ENCODE assay signal across 8 cellular contexts in genomic region chr17:81891303-81891552, GRCh38. TPM values are rescaled to one million over a fixed set of nuclear protein-coding genes. Genes with fewer than 3 reads are reported as not detected.
DNase-seq lines count a peak whose midpoint lies in the region; ATAC-seq lines count a peak whose summit lies in the region.

No MANE protein-coding gene starts in this region.

- peaks cover 4% of the 10 kb centered on the region for H3K4me1 ChIP-seq in iPS-18a (ENCODE audit: control insufficient read depth, low read depth, low read length)
- peaks cover 7% of the 10 kb centered on the region for H3K4me1 ChIP-seq in thymus (ENCODE audit: control insufficient read depth, insufficient read depth, low read length)

- H3K36me3 Mint-ChIP-seq in activated CD4-positive, alpha-beta T cell treated with anti-CD3 and anti-CD28 coated beads, Interleukin-2, amount 10 ng/mL, durations not matched to agents 7 days and 5 days (ENCODE audit: low read depth), result peaks cover 47% of the 10 kb centered on the region
- H3K36me3 Mint-ChIP-seq in T-helper 17 cell (ENCODE audit: low read depth), result peaks cover 10% of the 10 kb centered on the region

- H3K9me3 Mint-ChIP-seq in activated CD4-positive, alpha-beta T cell treated with anti-CD3 and anti-CD28 coated beads, Interleukin-2, amount 10 ng/mL, durations not matched to agents 7 days and 5 days, result no peaks in the 10 kb centered on the region

- H3K36me3 ChIP-seq in iPS-18a (ENCODE audit: control insufficient read depth, low read depth, low read length) (peaks cover 44% of the 10 kb centered on the region), thymus (ENCODE audit: control insufficient read depth, insufficient read depth) (peaks cover 55% of the 10 kb centered on the region)

- H3K27me3 ChIP-seq in iPS-18a (ENCODE audit: control insufficient read depth, insufficient read depth, low read length) (no peaks in the 10 kb centered on the region), thymus (ENCODE audit: control insufficient read depth, insufficient read depth) (no peaks in the 10 kb centered on the region)

- no peak overlapping the region for H3K27ac ChIP-seq in iPS-18a (ENCODE audit: low read length)
- H3K27ac ChIP-seq in thymus (ENCODE audit: low read depth), result peak overlapping the region; percentile 75

- peak overlapping the region; percentile 93 for H3K9ac ChIP-seq in iPS-18a (ENCODE audit: low read length)

- DNase-seq in activated CD4-positive, alpha-beta T cell treated with anti-CD3 and anti-CD28 coated beads, Interleukin-2, amount 10 ng/mL, durations not matched to agents 7 days and 5 days, result no peak
- DNase-seq in activated CD4-positive, alpha-beta T cell treated with anti-CD3 and anti-CD28 coated beads for 4 hours, result no peak
- no peak for DNase-seq in T-helper 17 cell
- DNase-seq in Ammon's horn (ENCODE audit: low spot score), result no peak

- H3K4me3 Mint-ChIP-seq in activated CD4-positive, alpha-beta T cell treated with anti-CD3 and anti-CD28 coated beads, Interleukin-2, amount 10 ng/mL, durations not matched to agents 7 days and 5 days, result peak overlapping the region; percentile 96
- H3K4me3 Mint-ChIP-seq in T-helper 17 cell, result peak overlapping the region; percentile 91

- H3K4me3 ChIP-seq in iPS-18a (ENCODE audit: low read length) (peak overlapping the region; percentile 92), thymus (ENCODE audit: low read length) (peak overlapping the region; percentile 97)

- no peak for ATAC-seq in T-helper 17 cell
- ATAC-seq in GM18517 (IDR thresholded peaks at IDR 0.05; ENCODE audit: unreplicated experiment), result no peak
- no peak for ATAC-seq in GM21723 (IDR thresholded peaks at IDR 0.05; ENCODE audit: unreplicated experiment)

- no peaks in the 10 kb centered on the region for H3K27me3 Mint-ChIP-seq in activated CD4-positive, alpha-beta T cell treated with anti-CD3 and anti-CD28 coated beads, Interleukin-2, amount 10 ng/mL, durations not matched to agents 7 days and 5 days
- no peaks in the 10 kb centered on the region for H3K27me3 Mint-ChIP-seq in T-helper 17 cell

- CTCF ChIA-PET in activated CD4-positive, alpha-beta T cell treated with anti-CD3 and anti-CD28 coated beads, Interleukin-2, amount 10 ng/mL, durations not matched to agents 7 days and 5 days (lab: Charles Lee), result no interaction called here

- WGBS in thymus, result under 1% methylated on average over 40 of the region's 40 CpGs

- H3K27ac Mint-ChIP-seq in activated CD4-positive, alpha-beta T cell treated with anti-CD3 and anti-CD28 coated beads, Interleukin-2, amount 10 ng/mL, durations not matched to agents 7 days and 5 days, result peak overlapping the region; percentile 99
- H3K27ac Mint-ChIP-seq in T-helper 17 cell, result peak overlapping the region; percentile 87

- H3K4me1 Mint-ChIP-seq in activated CD4-positive, alpha-beta T cell treated with anti-CD3 and anti-CD28 coated beads, Interleukin-2, amount 10 ng/mL, durations not matched to agents 7 days and 5 days, result peaks cover 30% of the 10 kb centered on the region
- peaks cover 15% of the 10 kb centered on the region for H3K4me1 Mint-ChIP-seq in T-helper 17 cell

- POLR2A ChIA-PET in activated CD4-positive, alpha-beta T cell treated with anti-CD3 and anti-CD28 coated beads, Interleukin-2, amount 10 ng/mL, durations not matched to agents 7 days and 5 days (lab: Charles Lee), result no interaction called here

- no peaks in the 10 kb centered on the region for H3K9me3 ChIP-seq in T-helper 17 cell (ENCODE audit: control insufficient read depth, low read length, poor library complexity, severe bottlenecking)
- no peaks in the 10 kb centered on the region for H3K9me3 ChIP-seq in iPS-18a (ENCODE audit: control insufficient read depth, low read depth, low read length)
- H3K9me3 ChIP-seq in thymus (ENCODE audit: control insufficient read depth), result no peaks in the 10 kb centered on the region

RNA-seq across cellular contexts. Expression of gene ALYREF, which starts 0.2 kb away (rescaled TPM):
- total RNA-seq in activated CD4-positive, alpha-beta T cell treated with anti-CD3 and anti-CD28 coated beads, Interleukin-2, amount 10 ng/mL, durations not matched to agents 7 days and 5 days, result 100 to 1,000 TPM; 197 to 221 TPM
- total RNA-seq in T-helper 17 cell, result 10 to 100 TPM; 79.9 to 88.8 TPM
- polyA plus RNA-seq in thymus, result 42.9 TPM

RNA-seq across cellular contexts. Expression of gene ANAPC11, which starts 0.3 kb away (rescaled TPM):
- total RNA-seq in activated CD4-positive, alpha-beta T cell treated with anti-CD3 and anti-CD28 coated beads, Interleukin-2, amount 10 ng/mL, durations not matched to agents 7 days and 5 days, result 10 to 100 TPM; 83.2 to 96.8 TPM
- total RNA-seq in T-helper 17 cell, result 10 to 100 TPM; 32.8 to 36.2 TPM
- 127 TPM for polyA plus RNA-seq in thymus

RNA-seq across cellular contexts. Expression of gene NPB, which starts 10.8 kb away (rescaled TPM):
- under 1 TPM; 0.48 to 0.69 TPM for total RNA-seq in activated CD4-positive, alpha-beta T cell treated with anti-CD3 and anti-CD28 coated beads, Interleukin-2, amount 10 ng/mL, durations not matched to agents 7 days and 5 days
- total RNA-seq in T-helper 17 cell, result not detected
- polyA plus RNA-seq in thymus, result 3.5 TPM

RNA-seq across cellular contexts. Expression of gene PCYT2, which starts 20.0 kb away (rescaled TPM):
- total RNA-seq in activated CD4-positive, alpha-beta T cell treated with anti-CD3 and anti-CD28 coated beads, Interleukin-2, amount 10 ng/mL, durations not matched to agents 7 days and 5 days, result 10 to 100 TPM; 37.6 to 39.0 TPM
- total RNA-seq in T-helper 17 cell, result 10 to 100 TPM; 21.6 to 26.0 TPM
- polyA plus RNA-seq in thymus, result 37.4 TPM

RNA-seq across cellular contexts. Expression of gene ARHGDIA, which starts 20.1 kb away (rescaled TPM):
- total RNA-seq in activated CD4-positive, alpha-beta T cell treated with anti-CD3 and anti-CD28 coated beads, Interleukin-2, amount 10 ng/mL, durations not matched to agents 7 days and 5 days, result 100 to 1,000 TPM; 654 to 714 TPM
- 100 to 1,000 TPM; 564 to 643 TPM for total RNA-seq in T-helper 17 cell
- 189 TPM for polyA plus RNA-seq in thymus
